7 cellular contexts compared by ENCODE assay signal in the genomic region with DNA sequence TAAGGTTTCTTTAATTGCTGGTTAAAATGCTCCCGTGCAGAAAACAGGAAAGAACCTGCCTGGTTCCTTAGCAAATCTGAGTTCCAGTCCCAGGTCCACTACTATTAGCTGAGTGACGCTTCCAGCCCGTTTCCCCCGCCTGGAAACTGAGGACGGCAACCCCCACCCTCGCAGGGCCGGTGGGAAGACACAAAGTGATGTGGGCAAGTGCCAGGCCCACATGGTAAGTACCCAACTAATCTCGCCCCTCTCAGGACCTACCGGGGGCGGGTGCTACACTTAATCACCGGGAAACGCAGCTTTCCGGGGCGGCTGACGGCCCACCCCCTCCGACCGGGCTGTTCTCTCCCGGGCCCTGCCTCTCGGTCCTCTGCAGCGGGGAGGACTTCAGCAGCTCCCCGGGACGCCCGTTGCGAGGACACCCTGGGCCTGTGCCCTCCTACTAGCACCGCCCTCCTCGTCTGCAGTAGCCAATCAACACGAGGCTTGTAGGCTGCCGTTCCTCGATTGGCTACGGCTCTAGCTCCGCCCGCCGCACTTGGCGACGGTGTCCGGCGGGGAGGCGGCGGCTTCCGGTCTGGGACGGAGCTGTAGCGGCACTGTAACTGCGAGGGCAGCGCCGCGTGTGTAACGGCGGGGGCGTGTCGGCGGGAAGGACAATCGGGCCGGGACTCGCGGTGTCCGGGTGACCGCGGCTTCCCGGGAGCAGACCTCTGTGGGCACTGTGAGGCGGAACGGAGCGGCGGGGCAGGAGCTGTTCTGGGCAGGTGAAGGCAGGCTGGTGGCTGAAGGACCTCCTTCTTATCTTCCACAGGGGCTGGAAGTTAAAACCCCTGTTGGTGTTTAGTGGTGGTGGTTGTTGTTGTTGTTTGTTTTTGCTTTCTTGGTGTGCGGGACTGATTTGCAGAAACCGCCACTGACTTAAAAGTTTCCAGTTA.
A peak's percentile ranks its signal among the peaks of the same experiment; 100 is the strongest.
DNase-seq lines count a peak whose midpoint lies in the region; ATAC-seq lines count a peak whose summit lies in the region.

A gene with protein sequence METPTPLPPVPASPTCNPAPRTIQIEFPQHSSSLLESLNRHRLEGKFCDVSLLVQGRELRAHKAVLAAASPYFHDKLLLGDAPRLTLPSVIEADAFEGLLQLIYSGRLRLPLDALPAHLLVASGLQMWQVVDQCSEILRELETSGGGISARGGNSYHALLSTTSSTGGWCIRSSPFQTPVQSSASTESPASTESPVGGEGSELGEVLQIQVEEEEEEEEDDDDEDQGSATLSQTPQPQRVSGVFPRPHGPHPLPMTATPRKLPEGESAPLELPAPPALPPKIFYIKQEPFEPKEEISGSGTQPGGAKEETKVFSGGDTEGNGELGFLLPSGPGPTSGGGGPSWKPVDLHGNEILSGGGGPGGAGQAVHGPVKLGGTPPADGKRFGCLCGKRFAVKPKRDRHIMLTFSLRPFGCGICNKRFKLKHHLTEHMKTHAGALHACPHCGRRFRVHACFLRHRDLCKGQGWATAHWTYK (plus strand): TSS at position 568 of the 938 bp plus-strand sequence. CDS start 525 bp downstream, outside the sequence.

- peak; percentile 90 for DNase-seq in NCI-H2029 treated with DMSO at 0.1 percent for 48 hours (lab: John Stamatoyannopoulos, UW)
- peak; percentile 89 for DNase-seq in T-helper 9 cell
- peak; percentile 98 for DNase-seq in astrocyte of the hippocampus (ENCODE audit: low read depth, low spot score)
- DNase-seq in hippocampal formation (lab: John Stamatoyannopoulos, UW) = peak; percentile 92 to 97
- DNase-seq in retina = peak; percentile 96

- ATAC-seq in GM18511 (IDR thresholded peaks at IDR 0.05; ENCODE audit: unreplicated experiment) (peak; percentile 99), HG03025 (IDR thresholded peaks at IDR 0.05; ENCODE audit: low FRiP score, unreplicated experiment) (peak; percentile 94)

Comparison
In these comparisons a context has a peak if more than half of its experiments do, and no peak if none do; other contexts are left out.
1. Peak in every context shown above with its lines: DNase-seq and ATAC-seq.